Comparison of ENCODE assay signal across 20 cellular contexts in genomic region chr11:100892886-100893285, GRCh38.
"Had no signal": no experiment of that assay in that cellular context is flagged by ENCODE, and none has a peak within 500 bp of the region (broad histone marks: within the 10 kb centered on the region; RNA-seq: fewer than 3 reads in every experiment).

No MANE protein-coding gene starts in this region.

- H3K4me2 ChIP-seq: smooth muscle cell had no signal

- H3K4me3 ChIP-seq: colonic mucosa, gastroesophageal sphincter, left lung, lower lobe of right lung, sigmoid colon, smooth muscle cell, suprapubic skin, thyroid gland had no signal

- H3K27ac ChIP-seq: colonic mucosa, gastroesophageal sphincter, left lung, lower lobe of right lung, neutrophil, sigmoid colon, suprapubic skin, thyroid gland had no signal

- H3K9me3 ChIP-seq: colonic mucosa, gastroesophageal sphincter, left lung, lower lobe of right lung, neutrophil, sigmoid colon, suprapubic skin, thyroid gland had no signal

- H3K4me3 Mint-ChIP-seq: endodermal cell; naive thymus-derived CD4-positive, alpha-beta T cell; nephron progenitor cell; type B pancreatic cell had no signal

- H3K9me3 Mint-ChIP-seq: endodermal cell, type B pancreatic cell had no signal

- H3K36me3 Mint-ChIP-seq: naive thymus-derived CD4-positive, alpha-beta T cell; type B pancreatic cell had no signal

- H3K27ac Mint-ChIP-seq: endodermal cell; naive thymus-derived CD4-positive, alpha-beta T cell; nephron progenitor cell; type B pancreatic cell had no signal

- H3K4me1 ChIP-seq: colonic mucosa, gastroesophageal sphincter, left lung, lower lobe of right lung, thyroid gland had no signal

- ATAC-seq: gastroesophageal sphincter; left lung; lower lobe of right lung; naive thymus-derived CD4-positive, alpha-beta T cell had no signal

- H3K36me3 ChIP-seq: colonic mucosa, gastroesophageal sphincter, left lung, lower lobe of right lung, neutrophil, sigmoid colon, suprapubic skin, thyroid gland had no signal

- DNase-seq: colonic mucosa; effector CD4-positive, alpha-beta T cell; endodermal cell; glutamatergic neuron; islet precursor cell; left lung; lower lobe of right lung; mesendoderm; naive thymus-derived CD4-positive, alpha-beta T cell; nephron progenitor cell; posterior cingulate gyrus; sigmoid colon; stimulated activated CD4-positive, alpha-beta T cell treated with anti-CD3 and anti-CD28 coated beads, Interleukin-2, amount 100 ng/mL, for 48 hours; stimulated activated naive CD4-positive, alpha-beta T cell treated with Interleukin-2 at 50 U/mL for 16 hours; thyroid gland had no signal

- H3K27me3 ChIP-seq: colonic mucosa, gastroesophageal sphincter, left lung, neutrophil, sigmoid colon, suprapubic skin, thyroid gland had no signal

- H3K4me1 Mint-ChIP-seq: naive thymus-derived CD4-positive, alpha-beta T cell had no signal

- H3K27me3 Mint-ChIP-seq: naive thymus-derived CD4-positive, alpha-beta T cell; type B pancreatic cell had no signal
